1 cellular context compared by ENCODE assay signal in the genomic region with DNA sequence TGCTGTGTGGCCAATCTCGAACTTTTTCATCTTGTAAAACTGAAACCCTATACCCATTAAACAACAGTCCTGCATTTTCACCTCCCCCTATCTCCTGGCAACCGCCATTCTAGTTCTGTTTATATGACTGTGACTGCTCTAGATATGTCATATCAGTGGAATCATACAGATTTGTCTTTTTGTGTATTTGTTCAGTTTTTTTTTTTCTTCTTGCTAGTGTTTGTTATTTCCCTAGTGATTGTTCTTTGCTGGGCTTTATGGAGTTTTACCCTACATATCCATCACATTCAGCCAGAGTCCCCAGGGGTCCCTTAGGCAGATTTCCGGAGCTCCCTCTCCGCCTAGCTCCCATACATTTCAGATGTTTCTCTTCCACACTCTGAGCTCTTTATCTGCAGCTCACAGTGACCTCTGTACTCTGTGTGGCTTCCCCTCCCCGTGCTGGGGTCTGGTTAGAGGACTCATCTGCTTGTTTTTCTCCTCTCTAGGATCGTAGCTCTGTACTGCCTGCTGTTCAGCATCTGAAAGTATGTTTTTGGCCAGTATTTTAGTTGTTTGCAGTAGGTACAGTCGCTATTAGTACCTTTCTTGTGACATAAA.
TF ChIP-seq lines count a peak whose summit lies in the region.

No MANE protein-coding gene starts in this region.

TF ChIP-seq in HepG2, 621 proteins besides CTCF, POLR2A, EP300 and RAD21 (continued from another document and continues in another):
- TF ChIP-seq, protein P1, sequence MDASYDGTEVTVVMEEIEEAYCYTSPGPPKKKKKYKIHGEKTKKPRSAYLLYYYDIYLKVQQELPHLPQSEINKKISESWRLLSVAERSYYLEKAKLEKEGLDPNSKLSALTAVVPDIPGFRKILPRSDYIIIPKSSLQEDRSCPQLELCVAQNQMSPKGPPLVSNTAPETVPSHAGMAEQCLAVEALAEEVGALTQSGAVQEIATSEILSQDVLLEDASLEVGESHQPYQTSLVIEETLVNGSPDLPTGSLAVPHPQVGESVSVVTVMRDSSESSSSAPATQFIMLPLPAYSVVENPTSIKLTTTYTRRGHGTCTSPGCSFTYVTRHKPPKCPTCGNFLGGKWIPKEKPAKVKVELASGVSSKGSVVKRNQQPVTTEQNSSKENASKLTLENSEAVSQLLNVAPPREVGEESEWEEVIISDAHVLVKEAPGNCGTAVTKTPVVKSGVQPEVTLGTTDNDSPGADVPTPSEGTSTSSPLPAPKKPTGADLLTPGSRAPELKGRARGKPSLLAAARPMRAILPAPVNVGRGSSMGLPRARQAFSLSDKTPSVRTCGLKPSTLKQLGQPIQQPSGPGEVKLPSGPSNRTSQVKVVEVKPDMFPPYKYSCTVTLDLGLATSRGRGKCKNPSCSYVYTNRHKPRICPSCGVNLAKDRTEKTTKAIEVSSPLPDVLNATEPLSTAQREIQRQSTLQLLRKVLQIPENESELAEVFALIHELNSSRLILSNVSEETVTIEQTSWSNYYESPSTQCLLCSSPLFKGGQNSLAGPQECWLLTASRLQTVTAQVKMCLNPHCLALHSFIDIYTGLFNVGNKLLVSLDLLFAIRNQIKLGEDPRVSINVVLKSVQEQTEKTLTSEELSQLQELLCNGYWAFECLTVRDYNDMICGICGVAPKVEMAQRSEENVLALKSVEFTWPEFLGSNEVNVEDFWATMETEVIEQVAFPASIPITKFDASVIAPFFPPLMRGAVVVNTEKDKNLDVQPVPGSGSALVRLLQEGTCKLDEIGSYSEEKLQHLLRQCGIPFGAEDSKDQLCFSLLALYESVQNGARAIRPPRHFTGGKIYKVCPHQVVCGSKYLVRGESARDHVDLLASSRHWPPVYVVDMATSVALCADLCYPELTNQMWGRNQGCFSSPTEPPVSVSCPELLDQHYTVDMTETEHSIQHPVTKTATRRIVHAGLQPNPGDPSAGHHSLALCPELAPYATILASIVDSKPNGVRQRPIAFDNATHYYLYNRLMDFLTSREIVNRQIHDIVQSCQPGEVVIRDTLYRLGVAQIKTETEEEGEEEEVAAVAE (CRISPR knock-in tag; IDR thresholded peaks at IDR 0.05; ENCODE audit: borderline replicate concordance), result 0 out of 2 replicates have a peak, but pooled peaks have one; percentile 42
- TF ChIP-seq RARA (CRISPR knock-in tag; IDR thresholded peaks at IDR 0.05) (peak; percentile 33; the same call in 1 of the 2 replicates), KDM6A (CRISPR knock-in tag; IDR thresholded peaks at IDR 0.05; ENCODE audit: low read depth) (peak; percentile 70; the same call in 1 of the 2 replicates), MED1 (CRISPR knock-in tag; IDR thresholded peaks at IDR 0.05) (peak; percentile 54; the same call in 1 of the 2 replicates), THAP11 (CRISPR knock-in tag; IDR thresholded peaks at IDR 0.05) (0 out of 2 replicates have a peak, but pooled peaks have one; percentile 11), HNF4A (CRISPR knock-in tag; IDR thresholded peaks at IDR 0.05) (peak; percentile 95), ARID2 (CRISPR knock-in tag; IDR thresholded peaks at IDR 0.05; ENCODE audit: borderline replicate concordance) (no peak), HOXA3 (CRISPR knock-in tag; IDR thresholded peaks at IDR 0.05) (peak; percentile 42; the same call in 1 of the 2 replicates), STAG1 (CRISPR knock-in tag; IDR thresholded peaks at IDR 0.05) (0 out of 2 replicates have a peak, but pooled peaks have one; percentile 5), POLR2AphosphoS5 (IDR thresholded peaks at IDR 0.05; ENCODE audit: low read depth, low read length) (peak; percentile 70), ERF (CRISPR knock-in tag; IDR thresholded peaks at IDR 0.05) (peak; percentile 55; the same call in 1 of the 2 replicates), SP4 (CRISPR knock-in tag; IDR thresholded peaks at IDR 0.05) (no peak), ZBTB42 (CRISPR knock-in tag; IDR thresholded peaks at IDR 0.05) (no peak), ZNF644 (CRISPR knock-in tag; IDR thresholded peaks at IDR 0.05; ENCODE audit: low read depth) (peak; percentile 73; the same call in 1 of the 2 replicates), GATA4 (IDR thresholded peaks at IDR 0.05; ENCODE audit: borderline replicate concordance, low read depth) (peak; percentile 26; the same call in 1 of the 2 replicates), ZNF256 (CRISPR knock-in tag; conservative IDR thresholded peaks at IDR 0.05) (no peak), XRCC5 (optimal IDR thresholded peaks at IDR 0.05; ENCODE audit: low read length) (no peak), BCL6 (CRISPR knock-in tag; IDR thresholded peaks at IDR 0.05) (peak; percentile 53), SALL1 (CRISPR knock-in tag; IDR thresholded peaks at IDR 0.05) (peak; percentile 40; the same call in 1 of the 2 replicates), RXRB (CRISPR knock-in tag; IDR thresholded peaks at IDR 0.05; ENCODE audit: borderline replicate concordance) (peak; percentile 85), MTF1 (CRISPR knock-in tag; IDR thresholded peaks at IDR 0.05) (no peak), SOX5 (CRISPR knock-in tag; IDR thresholded peaks at IDR 0.05; ENCODE audit: borderline replicate concordance) (no peak), TBL1XR1 (IDR thresholded peaks at IDR 0.05; ENCODE audit: borderline replicate concordance, low read length, partially characterized antibody) (no peak), KMT2A (CRISPR knock-in tag; IDR thresholded peaks at IDR 0.05) (0 out of 2 replicates have a peak, but pooled peaks have one; percentile 38), KLF16 (CRISPR knock-in tag; IDR thresholded peaks at IDR 0.05) (0 out of 4 replicates have a peak, but pooled peaks of 1 of the 2 experiments have one; percentile 39), ZNF510 (CRISPR knock-in tag; IDR thresholded peaks at IDR 0.05; ENCODE audit: low read depth) (no peak), ZMYM4 (CRISPR knock-in tag; IDR thresholded peaks at IDR 0.05) (peak; percentile 63; the same call in 1 of the 2 replicates), FOXA3 (CRISPR knock-in tag; IDR thresholded peaks at IDR 0.05) (0 out of 2 replicates have a peak, but pooled peaks have one; percentile 18), HDAC6 (IDR thresholded peaks at IDR 0.05; ENCODE audit: low read depth, low read length) (no peak), POLR2G (IDR thresholded peaks at IDR 0.05; ENCODE audit: low read depth, low read length) (peak; percentile 70)
- TF ChIP-seq, protein P2, sequence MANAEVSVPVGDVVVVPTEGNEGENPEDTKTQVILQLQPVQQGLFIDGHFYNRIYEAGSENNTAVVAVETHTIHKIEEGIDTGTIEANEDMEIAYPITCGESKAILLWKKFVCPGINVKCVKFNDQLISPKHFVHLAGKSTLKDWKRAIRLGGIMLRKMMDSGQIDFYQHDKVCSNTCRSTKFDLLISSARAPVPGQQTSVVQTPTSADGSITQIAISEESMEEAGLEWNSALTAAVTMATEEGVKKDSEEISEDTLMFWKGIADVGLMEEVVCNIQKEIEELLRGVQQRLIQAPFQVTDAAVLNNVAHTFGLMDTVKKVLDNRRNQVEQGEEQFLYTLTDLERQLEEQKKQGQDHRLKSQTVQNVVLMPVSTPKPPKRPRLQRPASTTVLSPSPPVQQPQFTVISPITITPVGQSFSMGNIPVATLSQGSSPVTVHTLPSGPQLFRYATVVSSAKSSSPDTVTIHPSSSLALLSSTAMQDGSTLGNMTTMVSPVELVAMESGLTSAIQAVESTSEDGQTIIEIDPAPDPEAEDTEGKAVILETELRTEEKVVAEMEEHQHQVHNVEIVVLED (CRISPR knock-in tag; IDR thresholded peaks at IDR 0.05; ENCODE audit: borderline replicate concordance), result no peak
- TF ChIP-seq, protein P3, sequence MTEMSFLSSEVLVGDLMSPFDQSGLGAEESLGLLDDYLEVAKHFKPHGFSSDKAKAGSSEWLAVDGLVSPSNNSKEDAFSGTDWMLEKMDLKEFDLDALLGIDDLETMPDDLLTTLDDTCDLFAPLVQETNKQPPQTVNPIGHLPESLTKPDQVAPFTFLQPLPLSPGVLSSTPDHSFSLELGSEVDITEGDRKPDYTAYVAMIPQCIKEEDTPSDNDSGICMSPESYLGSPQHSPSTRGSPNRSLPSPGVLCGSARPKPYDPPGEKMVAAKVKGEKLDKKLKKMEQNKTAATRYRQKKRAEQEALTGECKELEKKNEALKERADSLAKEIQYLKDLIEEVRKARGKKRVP (CRISPR knock-in tag; IDR thresholded peaks at IDR 0.05), result no peak
- TF ChIP-seq, protein P4, sequence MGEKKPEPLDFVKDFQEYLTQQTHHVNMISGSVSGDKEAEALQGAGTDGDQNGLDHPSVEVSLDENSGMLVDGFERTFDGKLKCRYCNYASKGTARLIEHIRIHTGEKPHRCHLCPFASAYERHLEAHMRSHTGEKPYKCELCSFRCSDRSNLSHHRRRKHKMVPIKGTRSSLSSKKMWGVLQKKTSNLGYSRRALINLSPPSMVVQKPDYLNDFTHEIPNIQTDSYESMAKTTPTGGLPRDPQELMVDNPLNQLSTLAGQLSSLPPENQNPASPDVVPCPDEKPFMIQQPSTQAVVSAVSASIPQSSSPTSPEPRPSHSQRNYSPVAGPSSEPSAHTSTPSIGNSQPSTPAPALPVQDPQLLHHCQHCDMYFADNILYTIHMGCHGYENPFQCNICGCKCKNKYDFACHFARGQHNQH (CRISPR knock-in tag; IDR thresholded peaks at IDR 0.05), result peak; percentile 68; the same call in 1 of the 2 replicates
- TF ChIP-seq, protein P5, sequence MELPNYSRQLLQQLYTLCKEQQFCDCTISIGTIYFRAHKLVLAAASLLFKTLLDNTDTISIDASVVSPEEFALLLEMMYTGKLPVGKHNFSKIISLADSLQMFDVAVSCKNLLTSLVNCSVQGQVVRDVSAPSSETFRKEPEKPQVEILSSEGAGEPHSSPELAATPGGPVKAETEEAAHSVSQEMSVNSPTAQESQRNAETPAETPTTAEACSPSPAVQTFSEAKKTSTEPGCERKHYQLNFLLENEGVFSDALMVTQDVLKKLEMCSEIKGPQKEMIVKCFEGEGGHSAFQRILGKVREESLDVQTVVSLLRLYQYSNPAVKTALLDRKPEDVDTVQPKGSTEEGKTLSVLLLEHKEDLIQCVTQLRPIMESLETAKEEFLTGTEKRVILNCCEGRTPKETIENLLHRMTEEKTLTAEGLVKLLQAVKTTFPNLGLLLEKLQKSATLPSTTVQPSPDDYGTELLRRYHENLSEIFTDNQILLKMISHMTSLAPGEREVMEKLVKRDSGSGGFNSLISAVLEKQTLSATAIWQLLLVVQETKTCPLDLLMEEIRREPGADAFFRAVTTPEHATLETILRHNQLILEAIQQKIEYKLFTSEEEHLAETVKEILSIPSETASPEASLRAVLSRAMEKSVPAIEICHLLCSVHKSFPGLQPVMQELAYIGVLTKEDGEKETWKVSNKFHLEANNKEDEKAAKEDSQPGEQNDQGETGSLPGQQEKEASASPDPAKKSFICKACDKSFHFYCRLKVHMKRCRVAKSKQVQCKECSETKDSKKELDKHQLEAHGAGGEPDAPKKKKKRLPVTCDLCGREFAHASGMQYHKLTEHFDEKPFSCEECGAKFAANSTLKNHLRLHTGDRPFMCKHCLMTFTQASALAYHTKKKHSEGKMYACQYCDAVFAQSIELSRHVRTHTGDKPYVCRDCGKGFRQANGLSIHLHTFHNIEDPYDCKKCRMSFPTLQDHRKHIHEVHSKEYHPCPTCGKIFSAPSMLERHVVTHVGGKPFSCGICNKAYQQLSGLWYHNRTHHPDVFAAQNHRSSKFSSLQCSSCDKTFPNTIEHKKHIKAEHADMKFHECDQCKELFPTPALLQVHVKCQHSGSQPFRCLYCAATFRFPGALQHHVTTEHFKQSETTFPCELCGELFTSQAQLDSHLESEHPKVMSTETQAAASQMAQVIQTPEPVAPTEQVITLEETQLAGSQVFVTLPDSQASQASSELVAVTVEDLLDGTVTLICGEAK (IDR thresholded peaks at IDR 0.05), result no peak
- TF ChIP-seq, protein P5 (CRISPR knock-in tag; IDR thresholded peaks at IDR 0.05), result no peak
- TF ChIP-seq, protein P6, sequence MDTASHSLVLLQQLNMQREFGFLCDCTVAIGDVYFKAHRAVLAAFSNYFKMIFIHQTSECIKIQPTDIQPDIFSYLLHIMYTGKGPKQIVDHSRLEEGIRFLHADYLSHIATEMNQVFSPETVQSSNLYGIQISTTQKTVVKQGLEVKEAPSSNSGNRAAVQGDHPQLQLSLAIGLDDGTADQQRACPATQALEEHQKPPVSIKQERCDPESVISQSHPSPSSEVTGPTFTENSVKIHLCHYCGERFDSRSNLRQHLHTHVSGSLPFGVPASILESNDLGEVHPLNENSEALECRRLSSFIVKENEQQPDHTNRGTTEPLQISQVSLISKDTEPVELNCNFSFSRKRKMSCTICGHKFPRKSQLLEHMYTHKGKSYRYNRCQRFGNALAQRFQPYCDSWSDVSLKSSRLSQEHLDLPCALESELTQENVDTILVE (CRISPR knock-in tag; IDR thresholded peaks at IDR 0.05), result peak; percentile 23; the same call in 1 of the 2 replicates
- TF ChIP-seq, protein P7, sequence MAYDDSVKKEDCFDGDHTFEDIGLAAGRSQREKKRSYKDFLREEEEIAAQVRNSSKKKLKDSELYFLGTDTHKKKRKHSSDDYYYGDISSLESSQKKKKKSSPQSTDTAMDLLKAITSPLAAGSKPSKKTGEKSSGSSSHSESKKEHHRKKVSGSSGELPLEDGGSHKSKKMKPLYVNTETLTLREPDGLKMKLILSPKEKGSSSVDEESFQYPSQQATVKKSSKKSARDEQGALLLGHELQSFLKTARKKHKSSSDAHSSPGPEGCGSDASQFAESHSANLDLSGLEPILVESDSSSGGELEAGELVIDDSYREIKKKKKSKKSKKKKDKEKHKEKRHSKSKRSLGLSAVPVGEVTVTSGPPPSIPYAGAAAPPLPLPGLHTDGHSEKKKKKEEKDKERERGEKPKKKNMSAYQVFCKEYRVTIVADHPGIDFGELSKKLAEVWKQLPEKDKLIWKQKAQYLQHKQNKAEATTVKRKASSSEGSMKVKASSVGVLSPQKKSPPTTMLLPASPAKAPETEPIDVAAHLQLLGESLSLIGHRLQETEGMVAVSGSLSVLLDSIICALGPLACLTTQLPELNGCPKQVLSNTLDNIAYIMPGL (CRISPR knock-in tag; IDR thresholded peaks at IDR 0.05; ENCODE audit: borderline replicate concordance in 1 of 2, low read depth in 1 of 2), result 0 out of 4 replicates have a peak, but pooled peaks of 1 of the 2 experiments have one; percentile 22
